ENCODE assay signal across 1 cellular context in genomic region chr17:76452646-76453430, GRCh38.
TF ChIP-seq lines count a peak whose summit lies in the region.

Gene UBE2O, minus strand, starts transcription at chr17:76453152. Its CDS starts 11 bp downstream, at chr17:76453141.

TF ChIP-seq in HepG2, 621 proteins besides CTCF, POLR2A, EP300 and RAD21 (continued from another document and continues in another):
- TF ChIP-seq MLXIP (CRISPR knock-in tag; IDR thresholded peaks at IDR 0.05; ENCODE audit: borderline replicate concordance) (no peak), CSRNP2 (CRISPR knock-in tag; conservative IDR thresholded peaks at IDR 0.05; ENCODE audit: low read depth) (no peak), FOXK1 (CRISPR knock-in tag; IDR thresholded peaks at IDR 0.05; ENCODE audit: borderline replicate concordance, low read depth) (no peak), EED (CRISPR knock-in tag; IDR thresholded peaks at IDR 0.05) (no peak), MIER2 (CRISPR knock-in tag; IDR thresholded peaks at IDR 0.05) (no peak), JDP2 (CRISPR knock-in tag; IDR thresholded peaks at IDR 0.05; ENCODE audit: borderline replicate concordance) (no peak), HDAC6 (IDR thresholded peaks at IDR 0.05; ENCODE audit: low read depth, low read length) (no peak), ZC3H4 (CRISPR knock-in tag; IDR thresholded peaks at IDR 0.05; ENCODE audit: borderline replicate concordance) (no peak), ZNF296 (CRISPR knock-in tag; conservative IDR thresholded peaks at IDR 0.05) (no peak), ZNF468 (CRISPR knock-in tag; IDR thresholded peaks at IDR 0.05) (no peak), ZNF550 (CRISPR knock-in tag; IDR thresholded peaks at IDR 0.05; ENCODE audit: borderline replicate concordance) (no peak), ZNF557 (CRISPR knock-in tag; IDR thresholded peaks at IDR 0.05) (no peak), NFKBIZ (CRISPR knock-in tag; IDR thresholded peaks at IDR 0.05) (0 out of 2 replicates have a peak, but pooled peaks have one; percentile 20), ZBTB10 (CRISPR knock-in tag; IDR thresholded peaks at IDR 0.05; ENCODE audit: borderline replicate concordance) (no peak), TARDBP (CRISPR knock-in tag; IDR thresholded peaks at IDR 0.05) (no peak), PAWR (CRISPR knock-in tag; IDR thresholded peaks at IDR 0.05; ENCODE audit: borderline replicate concordance) (no peak), GABPA (IDR thresholded peaks at IDR 0.05; ENCODE audit: low read depth, low read length) (no peak), GABPA (CRISPR knock-in tag; IDR thresholded peaks at IDR 0.05; ENCODE audit: low read depth) (no peak), PAF1 (CRISPR knock-in tag; IDR thresholded peaks at IDR 0.05) (no peak), BRF2 (CRISPR knock-in tag; IDR thresholded peaks at IDR 0.05) (no peak), ZNF510 (CRISPR knock-in tag; IDR thresholded peaks at IDR 0.05; ENCODE audit: low read depth) (no peak), ZNF776 (CRISPR knock-in tag; IDR thresholded peaks at IDR 0.05) (peak; percentile 76; the same call in 1 of the 2 replicates), ZUFSP (CRISPR knock-in tag; IDR thresholded peaks at IDR 0.05; ENCODE audit: borderline replicate concordance) (no peak), FOXM1 (CRISPR knock-in tag; IDR thresholded peaks at IDR 0.05) (no peak), KDM5B (CRISPR knock-in tag; IDR thresholded peaks at IDR 0.05; ENCODE audit: borderline replicate concordance) (peak; percentile 65; the same call in 1 of the 2 replicates), ZNF839 (CRISPR knock-in tag; IDR thresholded peaks at IDR 0.05; ENCODE audit: borderline replicate concordance) (no peak), ZNF34 (CRISPR knock-in tag; IDR thresholded peaks at IDR 0.05; ENCODE audit: borderline replicate concordance) (no peak), ZNF576 (CRISPR knock-in tag; IDR thresholded peaks at IDR 0.05) (no peak), SNAI1 (CRISPR knock-in tag; IDR thresholded peaks at IDR 0.05; ENCODE audit: borderline replicate concordance) (no peak), NR2C2 (CRISPR knock-in tag; IDR thresholded peaks at IDR 0.05; ENCODE audit: borderline replicate concordance) (no peak), ZNF253 (CRISPR knock-in tag; IDR thresholded peaks at IDR 0.05; ENCODE audit: borderline replicate concordance) (no peak), TAF1 (CRISPR knock-in tag; IDR thresholded peaks at IDR 0.05) (peak; percentile 63), ZNF431 (CRISPR knock-in tag; IDR thresholded peaks at IDR 0.05; ENCODE audit: borderline replicate concordance, low read depth) (peak; percentile 74; the same call in 1 of the 2 replicates), PPARG (CRISPR knock-in tag; conservative IDR thresholded peaks at IDR 0.05) (no peak), ZNF543 (CRISPR knock-in tag; IDR thresholded peaks at IDR 0.05) (no peak), HNRNPH1 (optimal IDR thresholded peaks at IDR 0.05; ENCODE audit: low read depth, low read length) (no peak), NKX3-1 (CRISPR knock-in tag; IDR thresholded peaks at IDR 0.05) (0 out of 2 replicates have a peak, but pooled peaks have one; percentile 67), ZNF282 (IDR thresholded peaks at IDR 0.05; ENCODE audit: partially characterized antibody) (no peak), RXRA (CRISPR knock-in tag; IDR thresholded peaks at IDR 0.05) (no peak), NFIB (CRISPR knock-in tag; IDR thresholded peaks at IDR 0.05; ENCODE audit: borderline replicate concordance) (no peak), KLF11 (CRISPR knock-in tag; IDR thresholded peaks at IDR 0.05) (no peak), SOX13 (IDR thresholded peaks at IDR 0.05) (no peak), SOX13 (CRISPR knock-in tag; conservative IDR thresholded peaks at IDR 0.05 in 1 of 2, IDR thresholded peaks at IDR 0.05 in 1 of 2) (no peak), ZNF614 (CRISPR knock-in tag; IDR thresholded peaks at IDR 0.05; ENCODE audit: borderline replicate concordance) (no peak), ZSCAN30 (CRISPR knock-in tag; IDR thresholded peaks at IDR 0.05) (no peak), ZNF552 (CRISPR knock-in tag; IDR thresholded peaks at IDR 0.05; ENCODE audit: borderline replicate concordance) (no peak), ZSCAN9 (CRISPR knock-in tag; IDR thresholded peaks at IDR 0.05; ENCODE audit: borderline replicate concordance) (no peak; the same call in 1 of the 2 replicates), ZNF451 (CRISPR knock-in tag; IDR thresholded peaks at IDR 0.05) (no peak), FLYWCH1 (CRISPR knock-in tag; IDR thresholded peaks at IDR 0.05) (no peak)
- TF ChIP-seq, protein P1, sequence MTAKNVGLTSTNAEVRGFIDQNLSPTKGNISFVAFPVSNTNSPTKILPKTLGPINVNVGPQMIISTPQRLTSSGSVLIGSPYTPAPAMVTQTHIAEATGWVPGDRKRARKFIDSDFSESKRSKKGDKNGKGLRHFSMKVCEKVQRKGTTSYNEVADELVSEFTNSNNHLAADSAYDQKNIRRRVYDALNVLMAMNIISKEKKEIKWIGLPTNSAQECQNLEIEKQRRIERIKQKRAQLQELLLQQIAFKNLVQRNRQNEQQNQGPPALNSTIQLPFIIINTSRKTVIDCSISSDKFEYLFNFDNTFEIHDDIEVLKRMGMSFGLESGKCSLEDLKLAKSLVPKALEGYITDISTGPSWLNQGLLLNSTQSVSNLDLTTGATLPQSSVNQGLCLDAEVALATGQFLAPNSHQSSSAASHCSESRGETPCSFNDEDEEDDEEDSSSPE (CRISPR knock-in tag; IDR thresholded peaks at IDR 0.05) = no peak
- TF ChIP-seq, protein P2, sequence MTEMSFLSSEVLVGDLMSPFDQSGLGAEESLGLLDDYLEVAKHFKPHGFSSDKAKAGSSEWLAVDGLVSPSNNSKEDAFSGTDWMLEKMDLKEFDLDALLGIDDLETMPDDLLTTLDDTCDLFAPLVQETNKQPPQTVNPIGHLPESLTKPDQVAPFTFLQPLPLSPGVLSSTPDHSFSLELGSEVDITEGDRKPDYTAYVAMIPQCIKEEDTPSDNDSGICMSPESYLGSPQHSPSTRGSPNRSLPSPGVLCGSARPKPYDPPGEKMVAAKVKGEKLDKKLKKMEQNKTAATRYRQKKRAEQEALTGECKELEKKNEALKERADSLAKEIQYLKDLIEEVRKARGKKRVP (CRISPR knock-in tag; IDR thresholded peaks at IDR 0.05) = no peak
- TF ChIP-seq, protein P3, sequence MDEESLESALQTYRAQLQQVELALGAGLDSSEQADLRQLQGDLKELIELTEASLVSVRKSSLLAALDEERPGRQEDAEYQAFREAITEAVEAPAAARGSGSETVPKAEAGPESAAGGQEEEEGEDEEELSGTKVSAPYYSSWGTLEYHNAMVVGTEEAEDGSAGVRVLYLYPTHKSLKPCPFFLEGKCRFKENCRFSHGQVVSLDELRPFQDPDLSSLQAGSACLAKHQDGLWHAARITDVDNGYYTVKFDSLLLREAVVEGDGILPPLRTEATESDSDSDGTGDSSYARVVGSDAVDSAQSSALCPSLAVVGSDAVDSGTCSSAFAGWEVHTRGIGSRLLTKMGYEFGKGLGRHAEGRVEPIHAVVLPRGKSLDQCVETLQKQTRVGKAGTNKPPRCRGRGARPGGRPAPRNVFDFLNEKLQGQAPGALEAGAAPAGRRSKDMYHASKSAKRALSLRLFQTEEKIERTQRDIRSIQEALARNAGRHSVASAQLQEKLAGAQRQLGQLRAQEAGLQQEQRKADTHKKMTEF (CRISPR knock-in tag; IDR thresholded peaks at IDR 0.05) = 0 out of 2 replicates have a peak, but pooled peaks have one; percentile 7
- TF ChIP-seq, protein P4, sequence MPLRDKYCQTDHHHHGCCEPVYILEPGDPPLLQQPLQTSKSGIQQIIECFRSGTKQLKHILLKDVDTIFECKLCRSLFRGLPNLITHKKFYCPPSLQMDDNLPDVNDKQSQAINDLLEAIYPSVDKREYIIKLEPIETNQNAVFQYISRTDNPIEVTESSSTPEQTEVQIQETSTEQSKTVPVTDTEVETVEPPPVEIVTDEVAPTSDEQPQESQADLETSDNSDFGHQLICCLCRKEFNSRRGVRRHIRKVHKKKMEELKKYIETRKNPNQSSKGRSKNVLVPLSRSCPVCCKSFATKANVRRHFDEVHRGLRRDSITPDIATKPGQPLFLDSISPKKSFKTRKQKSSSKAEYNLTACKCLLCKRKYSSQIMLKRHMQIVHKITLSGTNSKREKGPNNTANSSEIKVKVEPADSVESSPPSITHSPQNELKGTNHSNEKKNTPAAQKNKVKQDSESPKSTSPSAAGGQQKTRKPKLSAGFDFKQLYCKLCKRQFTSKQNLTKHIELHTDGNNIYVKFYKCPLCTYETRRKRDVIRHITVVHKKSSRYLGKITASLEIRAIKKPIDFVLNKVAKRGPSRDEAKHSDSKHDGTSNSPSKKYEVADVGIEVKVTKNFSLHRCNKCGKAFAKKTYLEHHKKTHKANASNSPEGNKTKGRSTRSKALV (CRISPR knock-in tag; IDR thresholded peaks at IDR 0.05) = peak; percentile 81; the same call in 1 of the 2 replicates
